Comparison of ENCODE assay signal across 8 cellular contexts in the genomic region with DNA sequence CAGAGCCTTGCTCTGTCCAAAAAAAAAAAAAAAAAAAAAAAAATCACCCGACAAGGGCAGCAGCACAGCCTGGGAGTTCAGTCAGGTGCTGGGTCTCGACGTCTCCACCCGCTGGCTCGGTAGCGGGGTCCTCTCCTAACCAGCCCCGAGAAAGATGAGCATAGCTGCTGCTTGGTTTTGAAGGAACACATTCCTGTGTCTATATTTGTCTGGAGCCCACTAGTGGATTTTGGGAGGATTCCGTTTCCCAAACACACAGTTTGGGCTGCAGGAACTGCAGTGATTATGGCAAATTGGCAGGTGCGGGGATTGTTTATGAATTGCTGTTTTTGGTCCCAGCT. TPM values are rescaled to one million over a fixed set of nuclear protein-coding genes. Genes with fewer than 3 reads are reported as not detected.
DNase-seq lines count a peak whose midpoint lies in the region; TF ChIP-seq lines count a peak whose summit lies in the region.

No MANE protein-coding gene starts in this region.

- POLR2A ChIA-PET in CD4-positive, alpha-beta memory T cell (lab: Charles Lee; ENCODE audit: partially characterized antibody), result interaction anchor here (0.6 to 5.7 kb wide), 17 partner anchors 11 to 305 kb away, joined by 3 to 108 read pairs (median 4); partner anchors contain the start of genes ANKH and OTULIN

- peak overlapping the region in 1 of 2 donors; percentile 67 for H3K4me3 ChIP-seq in CD4-positive, alpha-beta memory T cell (ENCODE audit: low read length in 2 of 2)
- H3K4me3 ChIP-seq in coronary artery, result peak overlapping the region; percentile 94

- H3K4me3 Mint-ChIP-seq in CD4-positive, alpha-beta memory T cell, result peak overlapping the region; percentile 83 to 91 (median 90)
- H3K4me3 Mint-ChIP-seq in nephron progenitor cell, result peak overlapping the region; percentile 78

- CTCF ChIA-PET in CD4-positive, alpha-beta memory T cell (lab: Charles Lee; ENCODE audit: partially characterized antibody), result interaction anchor here (0.7 to 3.6 kb wide), 14 partner anchors 11 to 215 kb away, joined by 3 to 36 read pairs (median 3); no protein-coding TSS in a partner anchor

- no peaks in the 10 kb centered on the region for H3K9me3 ChIP-seq in CD4-positive, alpha-beta memory T cell (ENCODE audit: control insufficient read depth in 1 of 2, low read length in 2 of 2)

- H3K4me1 ChIP-seq in CD4-positive, alpha-beta memory T cell (ENCODE audit: insufficient read depth, low read length), result peaks cover 29% of the 10 kb centered on the region

- peak overlapping the region; percentile 67 for H3K27ac ChIP-seq in CD4-positive, alpha-beta memory T cell (ENCODE audit: low read depth, low read length)
- H3K27ac ChIP-seq in coronary artery, result no peak overlapping the region

- no peak for TF ChIP-seq CTCF in coronary artery (IDR thresholded peaks at IDR 0.05)
- TF ChIP-seq CTCF in nephron progenitor cell (IDR thresholded peaks at IDR 0.05), result no peak

- peak overlapping the region; percentile 84 to 96 (median 91) for H3K27ac Mint-ChIP-seq in CD4-positive, alpha-beta memory T cell
- no peak overlapping the region for H3K27ac Mint-ChIP-seq in nephron progenitor cell

- intact Hi-C loops in CD4-positive, alpha-beta memory T cell (cut with micrococcal nuclease), result loop anchor here (1.0 to 5.0 kb wide), 7 partner anchors 13 to 290 kb away; partner anchors contain the start of gene OTULIN

- no peaks in the 10 kb centered on the region for H3K27me3 Mint-ChIP-seq in CD4-positive, alpha-beta memory T cell
- H3K27me3 Mint-ChIP-seq in nephron progenitor cell (ENCODE audit: low read depth, poor library complexity), result peaks cover 67% of the 10 kb centered on the region

- peaks cover 4 to 5% of the 10 kb centered on the region in 2 donors for H3K36me3 Mint-ChIP-seq in CD4-positive, alpha-beta memory T cell
- peaks cover 8% of the 10 kb centered on the region for H3K36me3 Mint-ChIP-seq in nephron progenitor cell (ENCODE audit: low read depth)

- H3K27me3 ChIP-seq in CD4-positive, alpha-beta memory T cell (ENCODE audit: insufficient read depth, low read length), result no peaks in the 10 kb centered on the region

- no peaks in the 10 kb centered on the region for H3K36me3 ChIP-seq in CD4-positive, alpha-beta memory T cell (ENCODE audit: insufficient read depth, low read length)

- peaks cover 0 to 3% (median 0%) of the 10 kb centered on the region in 8 donors for H3K9me3 Mint-ChIP-seq in CD4-positive, alpha-beta memory T cell
- H3K9me3 Mint-ChIP-seq in nephron progenitor cell, result peaks cover 15% of the 10 kb centered on the region

- H3K4me1 Mint-ChIP-seq in CD4-positive, alpha-beta memory T cell, result peaks cover 21 to 55% (median 39%) of the 10 kb centered on the region in 4 donors
- H3K4me1 Mint-ChIP-seq in nephron progenitor cell, result no peaks in the 10 kb centered on the region

- DNase-seq in CD4-positive, alpha-beta memory T cell, result no peak
- DNase-seq in NCI-H1105 treated with DMSO at 0.1 percent for 48 hours (lab: John Stamatoyannopoulos, UW) (peak; percentile 45), coronary artery (ENCODE audit: low spot score) (no peak), nephron progenitor cell (no peak), retina (no peak), HuH-7 (ENCODE audit: low spot score) (no peak), NCI-H446 (lab: John Stamatoyannopoulos, UW) (no peak), DMS114 treated with DMSO at 0.1 percent for 48 hours (lab: John Stamatoyannopoulos, UW; ENCODE audit: unreplicated experiment) (no peak)

RNA-seq across cellular contexts. Expression of gene OTULINL, which starts 1.2 kb away (rescaled TPM):
- total RNA-seq in CD4-positive, alpha-beta memory T cell, result 10 to 100 TPM; 24.7 to 26.3 TPM
- polyA plus RNA-seq in CD4-positive, alpha-beta memory T cell, result 10 to 100 TPM; 17.8 to 39.6 TPM
